ENCODE assay signal across 1 cellular context in genomic region chr12:97142737-97143450, GRCh38.
TF ChIP-seq lines count a peak whose summit lies in the region.

No MANE protein-coding gene starts in this region.

TF ChIP-seq in neural cell, 6 proteins besides CTCF, POLR2A, EP300 and RAD21:
- TF ChIP-seq SMC3 (conservative IDR thresholded peaks at IDR 0.05; ENCODE audit: poor library complexity) = no peak
- no peak for TF ChIP-seq POLR2AphosphoS5 (IDR thresholded peaks at IDR 0.05)
- TF ChIP-seq REST (IDR thresholded peaks at IDR 0.05; ENCODE audit: borderline replicate concordance) = no peak
- no peak for TF ChIP-seq TAF1 (IDR thresholded peaks at IDR 0.05; ENCODE audit: low read depth)
- TF ChIP-seq MXI1 (conservative IDR thresholded peaks at IDR 0.05; ENCODE audit: poor library complexity, severe bottlenecking) = no peak
